Comparison of ENCODE assay signal across 33 cellular contexts in the genomic region with DNA sequence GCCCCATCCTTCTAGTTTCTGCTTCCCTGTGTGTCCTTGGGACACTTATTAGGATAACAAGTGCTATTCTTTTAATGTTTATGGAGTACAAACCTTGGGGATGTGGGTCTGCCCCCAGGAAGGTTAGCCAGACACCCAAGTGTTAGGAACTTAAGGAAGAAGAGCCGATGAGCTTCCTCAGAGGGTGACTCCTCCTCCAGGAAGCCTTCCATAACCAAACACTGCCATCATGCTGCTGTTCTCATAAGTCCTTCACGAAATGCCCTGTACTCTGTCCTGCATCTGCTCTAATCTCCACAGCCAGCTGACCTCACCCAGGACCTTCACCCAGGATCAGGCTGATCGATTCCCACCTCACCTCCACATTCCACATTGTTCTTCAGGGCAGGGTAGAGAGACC. TPM values are rescaled to one million over a fixed set of nuclear protein-coding genes. Genes with fewer than 3 reads are reported as not detected.
"Had no signal": no experiment of that assay in that cellular context is flagged by ENCODE, and none has a peak within 500 bp of the region (broad histone marks: within the 10 kb centered on the region; RNA-seq: fewer than 3 reads in every experiment).

No MANE protein-coding gene starts in this region.

- ATAC-seq: activated T-cell treated with anti-CD3 and anti-CD28 coated beads, Interleukin-2, amount 50 U/mL, for 72 hours; gastroesophageal sphincter; heart right ventricle; WTC11 had no signal

- H3K4me3 ChIP-seq: colonic mucosa, esophagus squamous epithelium, gastroesophageal sphincter, heart right ventricle had no signal

- DNase-seq: activated CD4-positive, alpha-beta memory T cell treated with anti-CD3 and anti-CD28 coated beads, Interleukin-2, amount 10 ng/mL, durations not matched to agents 7 days and 5 days; activated CD4-positive, alpha-beta T cell treated with anti-CD3 and anti-CD28 coated beads for 1 hour; activated CD4-positive, alpha-beta T cell treated with anti-CD3 and anti-CD28 coated beads for 4 hours; activated CD4-positive, alpha-beta T cell treated with anti-CD3 and anti-CD28 coated beads, Interleukin-2, amount 10 ng/mL, durations not matched to agents 7 days and 5 days; activated CD4-positive, alpha-beta T cell treated with anti-CD3 and anti-CD28 coated beads, Interleukin-2, amount 50 U/mL, for 4 hours; activated CD8-positive, alpha-beta memory T cell treated with anti-CD3 and anti-CD28 coated beads, Interleukin-2, amount 50 U/mL, for 48 hours; activated gamma-delta T cell treated with Interleukin-2 at 50 U/mL for 16 hours; activated naive CD4-positive, alpha-beta T cell treated with anti-CD3 and anti-CD28 coated beads, Interleukin-2, amount 50 U/mL, for 16 hours; activated naive CD4-positive, alpha-beta T cell treated with Interleukin-2 at 50 U/mL for 16 hours; activated T-cell treated with anti-CD3 and anti-CD28 coated beads for 4 hours; activated T-cell treated with anti-CD3 and anti-CD28 coated beads, Interleukin-2, amount 50 U/mL, for 24 hours; activated T-cell treated with anti-CD3 and anti-CD28 coated beads, Interleukin-2, amount 50 U/mL, for 72 hours; amniotic stem cell; anterior cingulate cortex; central memory CD4-positive, alpha-beta T cell; cerebellar nuclear complex; colonic mucosa; effector CD8-positive, alpha-beta T cell; esophagus squamous epithelium; foreskin melanocyte; heart right ventricle; T-helper 2 cell had no signal

- H3K9me3 ChIP-seq: colonic mucosa, esophagus squamous epithelium, gastroesophageal sphincter, heart right ventricle had no signal

- H3K27ac ChIP-seq: brain microvascular endothelial cell, colonic mucosa, epithelial cell of prostate, esophagus squamous epithelium, gastroesophageal sphincter, heart right ventricle, VCaP had no signal

- H3K27me3 ChIP-seq: colonic mucosa, gastroesophageal sphincter had no signal

- FAIRE-seq: astrocyte, endometrium, endothelial cell of umbilical vein had no signal

- H3K36me3 ChIP-seq: brain microvascular endothelial cell, colonic mucosa, esophagus squamous epithelium, gastroesophageal sphincter, heart right ventricle had no signal

- H3K4me1 ChIP-seq: colonic mucosa, heart right ventricle had no signal

RNA-seq across cellular contexts. Expression of gene KRT85, which starts 1.2 kb away (rescaled TPM):
- polyA plus RNA-seq: adipose tissue, endothelial cell of umbilical vein, esophagus, fibroblast of lung, heart right ventricle had no signal

RNA-seq across cellular contexts. Expression of gene KRT84, which starts 17.0 kb away (rescaled TPM):
- polyA plus RNA-seq: adipose tissue, endothelial cell of umbilical vein, fibroblast of lung, heart right ventricle had no signal

RNA-seq across cellular contexts. Expression of gene KRT82, which starts 37.6 kb away (rescaled TPM):
- polyA plus RNA-seq: adipose tissue, endothelial cell of umbilical vein, esophagus, fibroblast of lung, heart right ventricle had no signal

RNA-seq across cellular contexts. Expression of gene KRT83, which starts 47.3 kb away (rescaled TPM):
- polyA plus RNA-seq: adipose tissue, endothelial cell of umbilical vein, esophagus, fibroblast of lung, heart right ventricle had no signal
